Comparison of ENCODE assay signal across 22 cellular contexts in the genomic region with DNA sequence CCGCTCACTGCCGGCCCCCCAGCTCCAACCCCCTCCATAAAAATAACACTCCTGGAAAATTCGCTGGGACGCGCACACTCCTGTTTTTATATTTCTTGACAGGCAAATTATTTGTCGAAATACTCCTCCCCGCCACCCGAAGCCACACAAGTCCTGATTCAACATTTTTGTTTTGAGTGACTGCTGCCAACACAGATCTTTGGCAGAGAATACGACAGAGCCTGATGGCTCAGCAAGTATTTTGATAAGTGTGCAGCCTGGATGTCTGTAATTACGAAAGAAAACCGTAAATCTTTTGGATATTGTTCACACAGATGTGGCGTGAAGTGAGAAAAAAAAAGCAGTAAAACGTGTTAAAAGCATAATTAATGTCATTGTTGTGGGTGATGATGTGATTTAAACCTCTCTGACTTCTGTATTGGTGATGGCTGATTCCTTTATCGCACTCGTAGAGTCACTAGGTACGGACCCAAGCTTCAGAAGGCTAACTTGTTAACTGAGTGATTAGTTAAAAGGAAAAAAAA.
A peak's percentile ranks its signal among the peaks of the same experiment; 100 is the strongest.
DNase-seq lines count a peak whose midpoint lies in the region; ATAC-seq, FAIRE-seq and TF ChIP-seq lines count a peak whose summit lies in the region.
"Had no signal": no experiment of that assay in that cellular context is flagged by ENCODE, and none has a peak within 500 bp of the region (broad histone marks: within the 10 kb centered on the region; RNA-seq: fewer than 3 reads in every experiment).

No MANE protein-coding gene starts in this region.

- DNase-seq in HCT116 (ENCODE audit: low read depth, low spot score) = no peak
- DNase-seq in NCI-H1694 treated with DMSO at 0.1 percent for 48 hours (lab: John Stamatoyannopoulos, UW) = peak; percentile 16
- DNase-seq in K562 (ENCODE audit: extremely low read depth in 1 of 4, low spot score in 3 of 4) = no peak
- no peak for DNase-seq in neural progenitor cell (ENCODE audit: low spot score)
- no peak for DNase-seq in activated CD4-positive, alpha-beta T cell treated with anti-CD3 and anti-CD28 coated beads, Interleukin-2, amount 10 ng/mL, durations not matched to agents 24 days and 14 days
- DNase-seq in spleen = no peak
- DNase-seq: C1 segment of cervical spinal cord, DMS 273 treated with DMSO at 0.1 percent for 48 hours, GDM1, HFFc6, NCI-H1092, NCI-H1930, NCI-H2171, NCI-H510A, SJCRH30 had no signal

- H2AFZ ChIP-seq in HCT116 (ENCODE audit: low read depth, low read length, poor library complexity, severe bottlenecking) = no peak overlapping the region
- H2AFZ ChIP-seq in K562 (ENCODE audit: low read depth, low read length) = no peak overlapping the region
- no peak overlapping the region for H2AFZ ChIP-seq in neural progenitor cell (replicated peaks)
- H2AFZ ChIP-seq: GM23338 had no signal

- peak overlapping the region; percentile 38 for H3K27ac Mint-ChIP-seq in neural progenitor cell
- H3K27ac Mint-ChIP-seq in activated CD4-positive, alpha-beta T cell treated with anti-CD3 and anti-CD28 coated beads, Interleukin-2, amount 10 ng/mL, durations not matched to agents 24 days and 14 days = no peak overlapping the region
- H3K27ac Mint-ChIP-seq: GM23338, HFFc6 had no signal

- H3K4me1 ChIP-seq in HCT116 (ENCODE audit: control insufficient read depth in 1 of 2, insufficient read depth in 2 of 2, low read length in 2 of 2) (peaks cover 7 to 21% of the 10 kb centered on the region in 2 experiments; a peak in 3 of 4 replicates), K562 (replicated peaks in 1 of 2; ENCODE audit: control insufficient read depth in 2 of 2, insufficient read depth in 2 of 2, low read length in 2 of 2) (no peaks in the 10 kb centered on the region), neural progenitor cell (peaks cover 10% of the 10 kb centered on the region), spleen (no peaks in the 10 kb centered on the region)
- H3K4me1 ChIP-seq: SJCRH30 had no signal

- no peak for FAIRE-seq in K562 (lab: Jason Lieb, UNC)
- FAIRE-seq: A204.1, GM12878, GM18507, HepG2 had no signal

- H4K20me1 ChIP-seq in HCT116 (ENCODE audit: insufficient read depth) = no peaks in the 10 kb centered on the region
- no peaks in the 10 kb centered on the region for H4K20me1 ChIP-seq in K562 (replicated peaks; ENCODE audit: control insufficient read depth, insufficient read depth, low read length)
- H4K20me1 ChIP-seq in neural progenitor cell (ENCODE audit: low read depth) = no peaks in the 10 kb centered on the region

- no peaks in the 10 kb centered on the region for H3K9me3 ChIP-seq in HCT116 (ENCODE audit: control insufficient read depth in 1 of 2, insufficient read depth in 1 of 2, low read depth in 1 of 2, low read length in 2 of 2)
- no peaks in the 10 kb centered on the region; the same call in 1 of the 2 replicates for H3K9me3 ChIP-seq in K562 (replicated peaks; ENCODE audit: control insufficient read depth, insufficient read depth, low read depth, low read length)
- no peaks in the 10 kb centered on the region for H3K9me3 ChIP-seq in neural progenitor cell (ENCODE audit: low read depth)
- H3K9me3 ChIP-seq in spleen = no peaks in the 10 kb centered on the region
- H3K9me3 ChIP-seq: MG63, SJCRH30 had no signal

- TF ChIP-seq CTCF in HCT116 (IDR thresholded peaks at IDR 0.05 in 2 of 3, conservative IDR thresholded peaks at IDR 0.05 in 1 of 3; ENCODE audit: borderline replicate concordance in 1 of 3, insufficient read depth in 1 of 3, low read depth in 2 of 3, low read length in 2 of 3) (no peak), K562 (IDR thresholded peaks at IDR 0.05 in 2 of 3, conservative IDR thresholded peaks at IDR 0.05 in 1 of 3; ENCODE audit: insufficient read depth in 2 of 3, low read depth in 1 of 3, low read length in 3 of 3) (no peak), neural progenitor cell (IDR thresholded peaks at IDR 0.05) (no peak), spleen (IDR thresholded peaks at IDR 0.05 in 8 of 11, conservative IDR thresholded peaks at IDR 0.05 in 3 of 11) (no peak)

- 8% methylated on average over 16 of the region's 16 CpGs for WGBS in K562 (ENCODE audit: insufficient coverage, low coverage, missing lambda C conversion rate)
- 49 to 64% (median 55%) methylated on average over 16 of the region's 16 CpGs for WGBS in spleen, 5 donors

- H3K27ac ChIP-seq in HCT116 (ENCODE audit: low read depth, low read length) = no peak overlapping the region
- H3K27ac ChIP-seq in K562 (ENCODE audit: extremely low read depth, low read depth, low read length) = no peak overlapping the region
- no peak overlapping the region for H3K27ac ChIP-seq in neural progenitor cell
- H3K27ac ChIP-seq in spleen = peak overlapping the region in 1 of 8 donors; percentile 10
- H3K27ac ChIP-seq: SJCRH30 had no signal

- CTCF ChIA-PET in HCT116 (lab: Charles Lee) = no interaction called here
- CTCF ChIA-PET in K562 (lab: Yijun Ruan, JAX; ENCODE audit: low intra/inter-chr PET ratio) = no interaction called here

- BruUV-seq in HCT116 (replicated peaks; lab: Mats Ljungman, UMichigan) (no TSS peak), K562 (replicated peaks; lab: Mats Ljungman, UMichigan) (no TSS peak)

- H3K4me3 ChIP-seq in HCT116 (replicated peaks in 1 of 2; ENCODE audit: low read depth in 1 of 2, low read length in 2 of 2) = no peak overlapping the region
- H3K4me3 ChIP-seq in K562 = no peak overlapping the region
- H3K4me3 ChIP-seq in neural progenitor cell = no peak overlapping the region
- no peak overlapping the region for H3K4me3 ChIP-seq in spleen
- H3K4me3 ChIP-seq: GM12878, GM23338, MG63, SJCRH30 had no signal

- H3F3A ChIP-seq in neural progenitor cell (ENCODE audit: low read depth) = no peaks in the 10 kb centered on the region

- ATAC-seq in HCT116 (no peak), K562 (no peak), GM21390 (IDR thresholded peaks at IDR 0.05; ENCODE audit: unreplicated experiment) (no peak)
- ATAC-seq: GM12878, GM23338 had no signal

- H3K27me3 ChIP-seq in HCT116 (ENCODE audit: insufficient read depth, low read length) (no peaks in the 10 kb centered on the region), K562 (ENCODE audit: control insufficient read depth in 2 of 2, insufficient read depth in 2 of 2, low read length in 2 of 2) (peaks cover 22 to 39% of the 10 kb centered on the region in 2 experiments), neural progenitor cell (no peaks in the 10 kb centered on the region), spleen (replicated peaks in 1 of 7) (peaks cover 0 to 26% (median 0%) of the 10 kb centered on the region in 7 donors)
- H3K27me3 ChIP-seq: SJCRH30 had no signal

- no peaks in the 10 kb centered on the region for H3K36me3 Mint-ChIP-seq in neural progenitor cell
- H3K36me3 Mint-ChIP-seq in activated CD4-positive, alpha-beta T cell treated with anti-CD3 and anti-CD28 coated beads, Interleukin-2, amount 10 ng/mL, durations not matched to agents 24 days and 14 days (ENCODE audit: low read depth) = no peaks in the 10 kb centered on the region

- in situ Hi-C loops in K562 (cut with MboI) = no loop called here

- H3K4me1 Mint-ChIP-seq in neural progenitor cell = peaks cover 23% of the 10 kb centered on the region
- H3K4me1 Mint-ChIP-seq in activated CD4-positive, alpha-beta T cell treated with anti-CD3 and anti-CD28 coated beads, Interleukin-2, amount 10 ng/mL, durations not matched to agents 24 days and 14 days = no peaks in the 10 kb centered on the region

- no peaks in the 10 kb centered on the region for H3K79me2 ChIP-seq in HCT116 (ENCODE audit: insufficient read depth, low read length)
- H3K79me2 ChIP-seq in K562 (ENCODE audit: control insufficient read depth, insufficient read depth, low read length) = no peaks in the 10 kb centered on the region
- no peaks in the 10 kb centered on the region for H3K79me2 ChIP-seq in neural progenitor cell (ENCODE audit: low read depth)

- H3K4me2 ChIP-seq in HCT116 (ENCODE audit: low read length) (peak overlapping the region; percentile 55; the same call in 1 of the 2 replicates), K562 (ENCODE audit: insufficient read depth, low read length) (no peak overlapping the region), neural progenitor cell (no peak overlapping the region)
- H3K4me2 ChIP-seq: GM23338 had no signal

- no peak for TF ChIP-seq EP300 in K562 (IDR thresholded peaks at IDR 0.05; ENCODE audit: low read length)

- POLR2A ChIA-PET in HCT116 (lab: Charles Lee) = no interaction called here
- POLR2A ChIA-PET in K562 (lab: Yijun Ruan, JAX) = no interaction called here

- H3K36me3 ChIP-seq in HCT116 (ENCODE audit: control insufficient read depth in 1 of 2, insufficient read depth in 2 of 2, low read length in 2 of 2) = no peaks in the 10 kb centered on the region
- no peaks in the 10 kb centered on the region for H3K36me3 ChIP-seq in K562 (ENCODE audit: control insufficient read depth, insufficient read depth, low read length)
- no peaks in the 10 kb centered on the region for H3K36me3 ChIP-seq in neural progenitor cell
- H3K36me3 ChIP-seq in spleen = no peaks in the 10 kb centered on the region
- H3K36me3 ChIP-seq: MG63, SJCRH30 had no signal

- no peak overlapping the region for H3K4me3 Mint-ChIP-seq in neural progenitor cell
- no peak overlapping the region for H3K4me3 Mint-ChIP-seq in activated CD4-positive, alpha-beta T cell treated with anti-CD3 and anti-CD28 coated beads, Interleukin-2, amount 10 ng/mL, durations not matched to agents 24 days and 14 days
- H3K4me3 Mint-ChIP-seq: GM23338, HFFc6 had no signal

- TF ChIP-seq RAD21 in HCT116 (IDR thresholded peaks at IDR 0.05; ENCODE audit: low read depth) (no peak), K562 (CRISPR knock-in tag; conservative IDR thresholded peaks at IDR 0.05 in 1 of 2, IDR thresholded peaks at IDR 0.05 in 1 of 2) (no peak)

- H3K9me2 ChIP-seq in HCT116 (ENCODE audit: insufficient read depth) = no peaks in the 10 kb centered on the region

- H3K9me3 Mint-ChIP-seq in neural progenitor cell = no peaks in the 10 kb centered on the region
- no peaks in the 10 kb centered on the region for H3K9me3 Mint-ChIP-seq in activated CD4-positive, alpha-beta T cell treated with anti-CD3 and anti-CD28 coated beads, Interleukin-2, amount 10 ng/mL, durations not matched to agents 24 days and 14 days
- H3K9me3 Mint-ChIP-seq: GM23338, HFFc6 had no signal

- RAD21 ChIA-PET in HCT116 (lab: Charles Lee; ENCODE audit: low non-redundant PET in 1 of 2, low total read pairs in 2 of 2, uncharacterized antibody in 2 of 2, unreplicated experiment in 2 of 2) = no interaction called here

- TF ChIP-seq POLR2A in HCT116 (IDR thresholded peaks at IDR 0.05; ENCODE audit: borderline replicate concordance, extremely low read depth, insufficient read depth, insufficient read length) (no peak), K562 (conservative IDR thresholded peaks at IDR 0.05) (no peak), spleen (IDR thresholded peaks at IDR 0.05) (no peak)

- no peaks in the 10 kb centered on the region for H3K27me3 Mint-ChIP-seq in neural progenitor cell (ENCODE audit: insufficient read depth, low read depth)
- H3K27me3 Mint-ChIP-seq in activated CD4-positive, alpha-beta T cell treated with anti-CD3 and anti-CD28 coated beads, Interleukin-2, amount 10 ng/mL, durations not matched to agents 24 days and 14 days = peaks cover 5% of the 10 kb centered on the region

- H3K9me1 ChIP-seq in K562 (ENCODE audit: control insufficient read depth, insufficient read depth, low read length) = no peaks in the 10 kb centered on the region

- intact Hi-C loops in HCT116 (cut with micrococcal nuclease) = no loop called here
- intact Hi-C loops in K562 (cut with micrococcal nuclease) = no loop called here
- intact Hi-C loops in activated CD4-positive, alpha-beta T cell treated with anti-CD3 and anti-CD28 coated beads, Interleukin-2, amount 10 ng/mL, durations not matched to agents 24 days and 14 days (cut with micrococcal nuclease) = no loop called here
- intact Hi-C loops in spleen (cut with DNase I; ENCODE audit: low total_unique reads) = no loop called here

- H3K9ac ChIP-seq in HCT116 (ENCODE audit: low read length) (no peak overlapping the region), K562 (ENCODE audit: insufficient read depth in 1 of 2, low read depth in 2 of 2, low read length in 2 of 2) (no peak overlapping the region), neural progenitor cell (no peak overlapping the region)
